Comparison of ENCODE assay signal across 8 cellular contexts in genomic region chr19:54325194-54325621, GRCh38. TPM values are rescaled to one million over a fixed set of nuclear protein-coding genes. Genes with fewer than 3 reads are reported as not detected.
DNase-seq lines count a peak whose midpoint lies in the region; ATAC-seq and TF ChIP-seq lines count a peak whose summit lies in the region.

No MANE protein-coding gene starts in this region.

- CTCF ChIA-PET in CD8-positive, alpha-beta T cell (lab: Charles Lee): interaction anchor here (0.8 to 19.7 kb wide), 10 partner anchors 9 to 134 kb away, joined by 3 to 328 read pairs (median 4); partner anchors contain the start of gene LAIR1
- CTCF ChIA-PET in HEK293 (lab: Yijun Ruan, JAX): interaction anchor here (0.6 to 5.5 kb wide), 21 partner anchors 8 to 553 kb away, joined by 3 to 62 read pairs (median 4); no protein-coding TSS in a partner anchor
- CTCF ChIA-PET in activated naive CD4-positive, alpha-beta T cell treated with anti-CD3 and anti-CD28 coated beads for 36 hours (lab: Charles Lee): interaction anchor here (0.9 to 6.1 kb wide), 5 partner anchors 26 to 114 kb away, joined by 3 to 105 read pairs (median 5); no protein-coding TSS in a partner anchor

- DNase-seq in CD8-positive, alpha-beta T cell: peak; percentile 10 to 65 (median 40)
- DNase-seq in Peyer's patch: peak in 2 of 3 donors; percentile 41 to 74
- DNase-seq in activated naive CD4-positive, alpha-beta T cell treated with anti-CD3 and anti-CD28 coated beads for 36 hours: peak; percentile 71
- no peak for DNase-seq in heart right ventricle
- DNase-seq in stimulated activated CD4-positive, alpha-beta T cell treated with anti-CD3 and anti-CD28 coated beads, Interleukin-12 subunit alpha, Interleukin-12 subunit beta, amount 100 ng/mL, for 4 hours: peak; percentile 33
- no peak for DNase-seq in T1000 (lab: John Stamatoyannopoulos, UW)

- H3K4me1 Mint-ChIP-seq in CD8-positive, alpha-beta T cell (ENCODE audit: low read depth): peaks cover 15% of the 10 kb centered on the region
- H3K4me1 Mint-ChIP-seq in activated naive CD4-positive, alpha-beta T cell treated with anti-CD3 and anti-CD28 coated beads for 36 hours (ENCODE audit: low read depth): peaks cover 29% of the 10 kb centered on the region

- H3K9me3 Mint-ChIP-seq in CD8-positive, alpha-beta T cell: no peaks in the 10 kb centered on the region
- H3K9me3 Mint-ChIP-seq in activated naive CD4-positive, alpha-beta T cell treated with anti-CD3 and anti-CD28 coated beads for 36 hours: no peaks in the 10 kb centered on the region

- H3K27me3 ChIP-seq in CD8-positive, alpha-beta T cell (ENCODE audit: insufficient read depth, low read length): no peaks in the 10 kb centered on the region
- H3K27me3 ChIP-seq in Peyer's patch (no peaks in the 10 kb centered on the region), heart right ventricle (peaks cover 0 to 45% (median 22%) of the 10 kb centered on the region in 7 donors)

- intact Hi-C loops in CD8-positive, alpha-beta T cell (cut with DNase I, micrococcal nuclease): loop anchor here in 1 of 2 experiments (1.0 kb wide), 2 partner anchors 29 to 66 kb away; no protein-coding TSS in a partner anchor
- intact Hi-C loops in activated naive CD4-positive, alpha-beta T cell treated with anti-CD3 and anti-CD28 coated beads for 36 hours (cut with micrococcal nuclease): loop anchor here (1.0 to 5.0 kb wide), 3 partner anchors 29 to 122 kb away; partner anchors contain the start of gene LENG8
- intact Hi-C loops in heart right ventricle (cut with DNase I): loop anchor here in 8 of 10 donors (2.0 to 10.0 kb wide), 4 partner anchors 60 to 70 kb away; no protein-coding TSS in a partner anchor

- H3K27ac Mint-ChIP-seq in CD8-positive, alpha-beta T cell: no peak overlapping the region
- H3K27ac Mint-ChIP-seq in activated naive CD4-positive, alpha-beta T cell treated with anti-CD3 and anti-CD28 coated beads for 36 hours: no peak overlapping the region

- POLR2A ChIA-PET in CD8-positive, alpha-beta T cell (lab: Charles Lee): interaction anchor here (1.0 kb wide), 1 partner anchor 63 kb away, joined by 3 read pairs; no protein-coding TSS in a partner anchor
- POLR2A ChIA-PET in HEK293 (lab: Yijun Ruan, JAX): no interaction called here

- no peaks in the 10 kb centered on the region for H3K36me3 ChIP-seq in CD8-positive, alpha-beta T cell (ENCODE audit: insufficient read depth, low read length)
- no peaks in the 10 kb centered on the region for H3K36me3 ChIP-seq in HEK293 (ENCODE audit: control insufficient read depth in 2 of 2, insufficient read depth in 1 of 2, low read length in 2 of 2)
- no peaks in the 10 kb centered on the region for H3K36me3 ChIP-seq in Peyer's patch
- H3K36me3 ChIP-seq in heart right ventricle: no peaks in the 10 kb centered on the region

- no peaks in the 10 kb centered on the region for H3K36me3 Mint-ChIP-seq in CD8-positive, alpha-beta T cell
- H3K36me3 Mint-ChIP-seq in activated naive CD4-positive, alpha-beta T cell treated with anti-CD3 and anti-CD28 coated beads for 36 hours (ENCODE audit: low read depth): no peaks in the 10 kb centered on the region

- 6 to 7% methylated on average over 4 of the region's 4 CpGs for WGBS in heart right ventricle, 2 donors

- no peaks in the 10 kb centered on the region for H3K9me3 ChIP-seq in CD8-positive, alpha-beta T cell (ENCODE audit: low read length)
- no peaks in the 10 kb centered on the region; the same call in 1 of the 2 replicates for H3K9me3 ChIP-seq in HEK293 (ENCODE audit: control insufficient read depth, insufficient read depth, low read depth, low read length)
- H3K9me3 ChIP-seq in Peyer's patch: no peaks in the 10 kb centered on the region
- H3K9me3 ChIP-seq in heart right ventricle: peaks cover 0 to 3% (median 0%) of the 10 kb centered on the region in 11 donors

- peak; percentile 94 for TF ChIP-seq CTCF in CD8-positive, alpha-beta T cell (IDR thresholded peaks at IDR 0.05)
- TF ChIP-seq CTCF in HEK293 (tag by site-specific recombination; IDR thresholded peaks at IDR 0.05): peak; percentile 68
- TF ChIP-seq CTCF in Peyer's patch (IDR thresholded peaks at IDR 0.05): peak; percentile 72 to 85 (median 80)
- peak; percentile 56 to 89 (median 78) for TF ChIP-seq CTCF in heart right ventricle (IDR thresholded peaks at IDR 0.05)

- no peak for TF ChIP-seq POLR2A in Peyer's patch (IDR thresholded peaks at IDR 0.05)

- no peak overlapping the region for H3K27ac ChIP-seq in CD8-positive, alpha-beta T cell (ENCODE audit: low read depth, low read length)
- H3K27ac ChIP-seq in HEK293 (ENCODE audit: extremely low read depth, low read depth, low read length): no peak overlapping the region
- peak overlapping the region in 1 of 4 donors; percentile 0 for H3K27ac ChIP-seq in Peyer's patch
- H3K27ac ChIP-seq in heart right ventricle: no peak overlapping the region

- H3K4me3 Mint-ChIP-seq in CD8-positive, alpha-beta T cell: no peak overlapping the region
- no peak overlapping the region for H3K4me3 Mint-ChIP-seq in activated naive CD4-positive, alpha-beta T cell treated with anti-CD3 and anti-CD28 coated beads for 36 hours

- H3K4me3 ChIP-seq in CD8-positive, alpha-beta T cell (ENCODE audit: low read depth, low read length): no peak overlapping the region
- no peak overlapping the region for H3K4me3 ChIP-seq in HEK293 (ENCODE audit: low read depth, low read length)
- H3K4me3 ChIP-seq in Peyer's patch: no peak overlapping the region
- H3K4me3 ChIP-seq in heart right ventricle: no peak overlapping the region

- H3K4me1 ChIP-seq in CD8-positive, alpha-beta T cell (ENCODE audit: insufficient read depth, low read length): peaks cover 8% of the 10 kb centered on the region
- no peaks in the 10 kb centered on the region for H3K4me1 ChIP-seq in HEK293 (ENCODE audit: control insufficient read depth, insufficient read depth, low read length)
- no peaks in the 10 kb centered on the region for H3K4me1 ChIP-seq in Peyer's patch
- peaks cover 0 to 6% (median 0%) of the 10 kb centered on the region in 9 donors for H3K4me1 ChIP-seq in heart right ventricle

- ATAC-seq in CD8-positive, alpha-beta T cell: peak; percentile 83
- ATAC-seq in heart right ventricle: peak in 2 of 8 donors; percentile 55 to 58
- ATAC-seq in HG03097 (IDR thresholded peaks at IDR 0.05; ENCODE audit: low FRiP score, unreplicated experiment): no peak

- peaks cover 6% of the 10 kb centered on the region for H3K27me3 Mint-ChIP-seq in CD8-positive, alpha-beta T cell (ENCODE audit: low read depth)
- H3K27me3 Mint-ChIP-seq in activated naive CD4-positive, alpha-beta T cell treated with anti-CD3 and anti-CD28 coated beads for 36 hours (ENCODE audit: low read depth): peaks cover 4% of the 10 kb centered on the region

TF ChIP-seq in HEK293, 187 proteins besides CTCF, POLR2A, EP300 and RAD21:
- peak; percentile 35 for TF ChIP-seq ZNF654 (tag by site-specific recombination; IDR thresholded peaks at IDR 0.05; ENCODE audit: low read depth)
- 0 out of 2 replicates have a peak, but pooled peaks have one; percentile 21 for TF ChIP-seq ZFP3 (tag by site-specific recombination; IDR thresholded peaks at IDR 0.05; ENCODE audit: low read depth)
- TF ChIP-seq ZNF596 (tag by site-specific recombination; IDR thresholded peaks at IDR 0.05): no peak
TF ChIP-seq in HEK293: peak in this region for 2.

RNA-seq across cellular contexts. Expression of gene LILRA5, which starts 12.2 kb away (rescaled TPM):
- total RNA-seq in CD8-positive, alpha-beta T cell: under 1 TPM in 1 of 2 experiments, not detected in 1; 0.44 TPM
- total RNA-seq in Peyer's patch (1 to 10 TPM in 2 of 4 donors, not detected in 2; 1.9 to 4.1 TPM), heart right ventricle (1 to 10 TPM in 6 of 10 donors, under 1 TPM in 4; 0.26 to 8.5 (median 1.3) TPM)
- not detected for total RNA-seq in activated naive CD4-positive, alpha-beta T cell treated with anti-CD3 and anti-CD28 coated beads for 36 hours
- 1 to 10 TPM in 1 of 2 donors, under 1 TPM in 1; 0.37 to 3.7 TPM for polyA plus RNA-seq in heart right ventricle

RNA-seq across cellular contexts. Expression of gene LILRA4, which starts 13.8 kb away (rescaled TPM):
- total RNA-seq in CD8-positive, alpha-beta T cell: not detected
- total RNA-seq in Peyer's patch (not detected), heart right ventricle (1 to 10 TPM in 1 of 10 donors, not detected in 9; 1.6 TPM)
- not detected for total RNA-seq in activated naive CD4-positive, alpha-beta T cell treated with anti-CD3 and anti-CD28 coated beads for 36 hours
- polyA plus RNA-seq in heart right ventricle: not detected

RNA-seq across cellular contexts. Expression of gene LAIR1, which starts 39.5 kb away (rescaled TPM):
- total RNA-seq in CD8-positive, alpha-beta T cell: 10 to 100 TPM; 15.3 TPM
- 10 to 100 TPM in 2 of 4 donors, 1 to 10 TPM in 2; 2.6 to 51.2 (median 10.0) TPM for total RNA-seq in Peyer's patch
- total RNA-seq in activated naive CD4-positive, alpha-beta T cell treated with anti-CD3 and anti-CD28 coated beads for 36 hours: 1 to 10 TPM; 5.2 to 5.7 TPM
- 10 to 100 TPM in 2 of 10 donors, 1 to 10 TPM in 8; 2.1 to 36.3 (median 4.1) TPM for total RNA-seq in heart right ventricle
- polyA plus RNA-seq in heart right ventricle: 1 to 10 TPM; 5.1 to 5.3 TPM

RNA-seq across cellular contexts. Expression of gene LILRB2, which starts 44.3 kb away (rescaled TPM):
- total RNA-seq in CD8-positive, alpha-beta T cell: under 1 TPM; 0.14 to 0.19 TPM
- 10 to 100 TPM in 1 of 4 donors, 1 to 10 TPM in 1, under 1 TPM in 2; 0.53 to 11.6 (median 1.6) TPM for total RNA-seq in Peyer's patch
- total RNA-seq in activated naive CD4-positive, alpha-beta T cell treated with anti-CD3 and anti-CD28 coated beads for 36 hours: not detected
- total RNA-seq in heart right ventricle: 10 to 100 TPM in 1 of 10 donors, 1 to 10 TPM in 9; 1.1 to 20.1 (median 2.0) TPM
- polyA plus RNA-seq in heart right ventricle: 1 to 10 TPM; 2.6 to 2.8 TPM

Comparison
In these comparisons a context has a peak if more than half of its experiments do, and no peak if none do; other contexts are left out.
1. DNase-seq: peak in CD8-positive, alpha-beta T cell (7 of 7), Peyer's patch (2 of 3), activated naive CD4-positive, alpha-beta T cell treated with anti-CD3 and anti-CD28 coated beads for 36 hours (single experiment) and stimulated activated CD4-positive, alpha-beta T cell treated with anti-CD3 and anti-CD28 coated beads, Interleukin-12 subunit alpha, Interleukin-12 subunit beta, amount 100 ng/mL, for 4 hours (single experiment); none in heart right ventricle (0 of 2) and T1000 (single experiment).
2. Peak in every context shown above with its lines, with median percentiles within 50 percentile points of each other: CTCF ChIP-seq.